Comparison of ENCODE assay signal across 9 cellular contexts in the genomic region with DNA sequence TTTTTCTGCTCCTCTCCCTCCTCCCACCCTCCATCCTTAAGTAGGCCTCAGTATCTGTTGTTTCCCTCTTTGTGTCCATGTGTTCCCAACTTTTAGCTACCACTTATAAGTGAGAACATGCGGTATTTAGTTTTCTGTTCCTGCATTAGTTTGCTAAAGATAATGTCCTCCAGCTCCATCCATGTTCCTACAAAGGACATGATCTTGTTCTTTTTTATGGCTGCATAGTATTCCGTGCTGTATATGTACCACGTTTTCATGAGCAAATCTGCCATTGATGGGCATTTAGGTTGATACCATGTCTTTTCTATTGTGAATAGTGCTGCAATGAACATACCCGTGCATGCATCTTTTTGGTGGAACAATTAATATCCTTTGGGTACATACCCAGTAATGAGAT. TPM values are rescaled to one million over a fixed set of nuclear protein-coding genes. Genes with fewer than 3 reads are reported as not detected.
"Had no signal": no experiment of that assay in that cellular context is flagged by ENCODE, and none has a peak within 500 bp of the region (broad histone marks: within the 10 kb centered on the region; RNA-seq: fewer than 3 reads in every experiment).

No MANE protein-coding gene starts in this region.

RNA-seq across cellular contexts. Expression of gene HPGDS, which starts 59.8 kb away (rescaled TPM):
- total RNA-seq: activated naive CD4-positive, alpha-beta T cell treated with anti-CD3 and anti-CD28 coated beads for 36 hours; activated naive CD8-positive, alpha-beta T cell treated with anti-CD3 and anti-CD28 coated beads for 36 hours; activated naive CD8-positive, alpha-beta T cell treated with anti-CD3 and anti-CD28 coated beads, Interleukin-2, amount 10 ng/mL, durations not matched to agents 7 days and 5 days; activated T-cell treated with anti-CD3 and anti-CD28 coated beads, Interleukin-2, amount 50 U/mL, for 72 hours; activated T-helper 1 cell treated with anti-CD3 and anti-CD28 coated beads, Interleukin-12 subunit alpha, Interleukin-12 subunit beta, Interleukin-2, Interleukin-4 antibody, amounts not matched to agents 30 ng/mL and 10 ng/mL and 1 ng/mL, durations not matched to agents 14 hours and 24 hours and 36 hours; ascending aorta; astrocyte; bronchial epithelial cell; chondrocyte had no signal
